10 cellular contexts compared by ENCODE assay signal in the genomic region with DNA sequence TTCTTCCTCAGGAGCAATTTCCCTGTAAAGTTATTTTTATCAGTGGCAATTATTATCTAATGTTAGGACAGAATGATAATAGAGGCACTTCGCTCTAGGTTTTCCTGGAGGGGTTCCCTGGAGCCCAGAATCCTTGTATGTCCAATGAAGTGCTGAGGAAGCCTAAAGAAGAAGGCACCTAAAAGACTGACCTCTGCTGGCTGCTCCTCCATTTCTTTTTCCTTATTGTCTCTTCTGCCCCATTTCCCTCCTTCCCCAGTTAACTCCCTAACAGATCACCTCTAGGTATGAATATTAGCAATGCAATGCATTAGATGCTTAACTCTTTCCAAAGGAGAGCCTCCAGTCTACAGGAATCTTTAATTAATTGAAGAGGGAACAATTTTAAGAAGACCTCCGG.
DNase-seq lines count a peak whose midpoint lies in the region; TF ChIP-seq lines count a peak whose summit lies in the region.
"Had no signal": no experiment of that assay in that cellular context is flagged by ENCODE, and none has a peak within 500 bp of the region (broad histone marks: within the 10 kb centered on the region; RNA-seq: fewer than 3 reads in every experiment).

No MANE protein-coding gene starts in this region.

- H3K18ac ChIP-seq in mesendoderm (ENCODE audit: low read length) = no peak overlapping the region

- no peaks in the 10 kb centered on the region for H3K27me3 Mint-ChIP-seq in activated CD4-positive, alpha-beta memory T cell treated with anti-CD3 and anti-CD28 coated beads, Interleukin-2, amount 10 ng/mL, durations not matched to agents 7 days and 5 days

- H3K9me3 Mint-ChIP-seq in activated CD4-positive, alpha-beta memory T cell treated with anti-CD3 and anti-CD28 coated beads, Interleukin-2, amount 10 ng/mL, durations not matched to agents 7 days and 5 days = no peaks in the 10 kb centered on the region

- no peak overlapping the region for H3K4me2 ChIP-seq in mesendoderm (ENCODE audit: low read length)

- H2BK5ac ChIP-seq in mesendoderm (ENCODE audit: low read length) = no peak overlapping the region

- no peak overlapping the region for H3K4ac ChIP-seq in mesendoderm (ENCODE audit: low read depth, low read length)

- CTCF ChIA-PET in activated CD4-positive, alpha-beta memory T cell treated with anti-CD3 and anti-CD28 coated beads, Interleukin-2, amount 10 ng/mL, durations not matched to agents 7 days and 5 days (lab: Charles Lee) = no interaction called here

- no peak overlapping the region for H4K8ac ChIP-seq in mesendoderm (ENCODE audit: low read depth, low read length)

- no CpG with 5 or more reads among the region's 2 CpGs for WGBS in mesendoderm (ENCODE audit: extremely low coverage, insufficient coverage, low lambda C conversion rate)

- H3K4me3 ChIP-seq in astrocyte of the spinal cord (ENCODE audit: low read depth, low read length) (no peak overlapping the region), mesendoderm (ENCODE audit: low read length) (no peak overlapping the region)

- H3K27ac ChIP-seq in C4-2B (no peak overlapping the region), mesendoderm (ENCODE audit: low read depth, low read length) (no peak overlapping the region)

- H3K79me2 ChIP-seq in mesendoderm (ENCODE audit: control insufficient read depth, insufficient read depth, low read length) = no peaks in the 10 kb centered on the region

- H2AK5ac ChIP-seq in mesendoderm (ENCODE audit: low read length) = no peak overlapping the region

- H3K23ac ChIP-seq in mesendoderm (ENCODE audit: low read length) = no peak overlapping the region

- no peak overlapping the region for H3K4me3 Mint-ChIP-seq in activated CD4-positive, alpha-beta memory T cell treated with anti-CD3 and anti-CD28 coated beads, Interleukin-2, amount 10 ng/mL, durations not matched to agents 7 days and 5 days

- TF ChIP-seq EP300 in Ishikawa (IDR thresholded peaks at IDR 0.05; ENCODE audit: borderline replicate concordance) = no peak

- H2BK120ac ChIP-seq in mesendoderm (ENCODE audit: low read depth, low read length) = no peak overlapping the region

- no peak overlapping the region for H3K56ac ChIP-seq in mesendoderm (ENCODE audit: low read length)

- no peak overlapping the region for H2BK15ac ChIP-seq in mesendoderm (replicated peaks; ENCODE audit: low read depth)

- peak; percentile 40 for TF ChIP-seq CTCF in C4-2B (conservative IDR thresholded peaks at IDR 0.05)
- peak; percentile 51 for TF ChIP-seq CTCF in astrocyte of the spinal cord (IDR thresholded peaks at IDR 0.05; ENCODE audit: low read depth, low read length)

- no peaks in the 10 kb centered on the region for H3K27me3 ChIP-seq in mesendoderm (ENCODE audit: insufficient read depth, low read length, poor library complexity)

- H3K4me1 Mint-ChIP-seq in activated CD4-positive, alpha-beta memory T cell treated with anti-CD3 and anti-CD28 coated beads, Interleukin-2, amount 10 ng/mL, durations not matched to agents 7 days and 5 days = no peaks in the 10 kb centered on the region

- DNase-seq in astrocyte of the spinal cord (ENCODE audit: low read depth, low spot score) = peak; percentile 8
- DNase-seq in mesendoderm = peak; percentile 47
- no peak for DNase-seq in activated CD4-positive, alpha-beta memory T cell treated with anti-CD3 and anti-CD28 coated beads, Interleukin-2, amount 10 ng/mL, durations not matched to agents 7 days and 5 days
- no peak for DNase-seq in stimulated activated CD4-positive, alpha-beta T cell treated with anti-CD3 and anti-CD28 coated beads, Interleukin-2, amount 100 ng/mL, for 24 hours
- no peak for DNase-seq in NCI-H1417 treated with DMSO at 0.1 percent for 48 hours (lab: John Stamatoyannopoulos, UW)
- DNase-seq: activated CD8-positive, alpha-beta memory T cell treated with anti-CD3 and anti-CD28 coated beads, Interleukin-2, amount 50 U/mL, for 4 hours; NCI-H2171 treated with DMSO at 0.1 percent for 48 hours; stimulated activated CD4-positive, alpha-beta T cell treated with anti-CD3 and anti-CD28 coated beads, Interleukin-4, amount 100 ng/mL, for 4 hours had no signal

- no peaks in the 10 kb centered on the region for H3K36me3 Mint-ChIP-seq in activated CD4-positive, alpha-beta memory T cell treated with anti-CD3 and anti-CD28 coated beads, Interleukin-2, amount 10 ng/mL, durations not matched to agents 7 days and 5 days (ENCODE audit: low read depth)

- in situ Hi-C loops in astrocyte of the spinal cord (cut with HindIII; ENCODE audit: low sequenced_read_pairs) = no loop called here

- H3K4me1 ChIP-seq in mesendoderm (ENCODE audit: control insufficient read depth, low read depth, low read length) = no peaks in the 10 kb centered on the region

- no peaks in the 10 kb centered on the region for H3K36me3 ChIP-seq in mesendoderm (ENCODE audit: control insufficient read depth, insufficient read depth, low read length)

- H3K27ac Mint-ChIP-seq in activated CD4-positive, alpha-beta memory T cell treated with anti-CD3 and anti-CD28 coated beads, Interleukin-2, amount 10 ng/mL, durations not matched to agents 7 days and 5 days = no peak overlapping the region

- H3K9ac ChIP-seq in mesendoderm (ENCODE audit: low read length) = no peak overlapping the region

- POLR2A ChIA-PET in activated CD4-positive, alpha-beta memory T cell treated with anti-CD3 and anti-CD28 coated beads, Interleukin-2, amount 10 ng/mL, durations not matched to agents 7 days and 5 days (lab: Charles Lee) = no interaction called here

- TF ChIP-seq RAD21 in Ishikawa (IDR thresholded peaks at IDR 0.05; ENCODE audit: low read depth) = peak; percentile 27; the same call in 1 of the 2 replicates

- no peak overlapping the region for H4K5ac ChIP-seq in mesendoderm (ENCODE audit: low read length)

- no peaks in the 10 kb centered on the region for H3K79me1 ChIP-seq in mesendoderm (ENCODE audit: low read length)

TF ChIP-seq in Ishikawa, 13 proteins besides CTCF, POLR2A, EP300 and RAD21:
- TF ChIP-seq FOXM1 (IDR thresholded peaks at IDR 0.05; ENCODE audit: borderline replicate concordance, low read depth) (no peak), TAF1 (IDR thresholded peaks at IDR 0.05; ENCODE audit: low read depth) (no peak), NFIC (IDR thresholded peaks at IDR 0.05) (no peak), TEAD4 (IDR thresholded peaks at IDR 0.05) (no peak), ZBTB7A (IDR thresholded peaks at IDR 0.05; ENCODE audit: low read depth) (no peak), EGR1 (IDR thresholded peaks at IDR 0.05) (no peak), TCF12 (IDR thresholded peaks at IDR 0.05; ENCODE audit: low read depth) (no peak), YY1 (IDR thresholded peaks at IDR 0.05; ENCODE audit: low read depth) (no peak), CEBPB (IDR thresholded peaks at IDR 0.05) (no peak), CREB1 (IDR thresholded peaks at IDR 0.05; ENCODE audit: low read depth) (no peak)
- TF ChIP-seq, protein P1, sequence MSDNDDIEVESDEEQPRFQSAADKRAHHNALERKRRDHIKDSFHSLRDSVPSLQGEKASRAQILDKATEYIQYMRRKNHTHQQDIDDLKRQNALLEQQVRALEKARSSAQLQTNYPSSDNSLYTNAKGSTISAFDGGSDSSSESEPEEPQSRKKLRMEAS (IDR thresholded peaks at IDR 0.05) = no peak
- TF ChIP-seq, protein P2, sequence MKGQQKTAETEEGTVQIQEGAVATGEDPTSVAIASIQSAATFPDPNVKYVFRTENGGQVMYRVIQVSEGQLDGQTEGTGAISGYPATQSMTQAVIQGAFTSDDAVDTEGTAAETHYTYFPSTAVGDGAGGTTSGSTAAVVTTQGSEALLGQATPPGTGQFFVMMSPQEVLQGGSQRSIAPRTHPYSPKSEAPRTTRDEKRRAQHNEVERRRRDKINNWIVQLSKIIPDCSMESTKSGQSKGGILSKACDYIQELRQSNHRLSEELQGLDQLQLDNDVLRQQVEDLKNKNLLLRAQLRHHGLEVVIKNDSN (IDR thresholded peaks at IDR 0.05) = no peak
- TF ChIP-seq, protein P3, sequence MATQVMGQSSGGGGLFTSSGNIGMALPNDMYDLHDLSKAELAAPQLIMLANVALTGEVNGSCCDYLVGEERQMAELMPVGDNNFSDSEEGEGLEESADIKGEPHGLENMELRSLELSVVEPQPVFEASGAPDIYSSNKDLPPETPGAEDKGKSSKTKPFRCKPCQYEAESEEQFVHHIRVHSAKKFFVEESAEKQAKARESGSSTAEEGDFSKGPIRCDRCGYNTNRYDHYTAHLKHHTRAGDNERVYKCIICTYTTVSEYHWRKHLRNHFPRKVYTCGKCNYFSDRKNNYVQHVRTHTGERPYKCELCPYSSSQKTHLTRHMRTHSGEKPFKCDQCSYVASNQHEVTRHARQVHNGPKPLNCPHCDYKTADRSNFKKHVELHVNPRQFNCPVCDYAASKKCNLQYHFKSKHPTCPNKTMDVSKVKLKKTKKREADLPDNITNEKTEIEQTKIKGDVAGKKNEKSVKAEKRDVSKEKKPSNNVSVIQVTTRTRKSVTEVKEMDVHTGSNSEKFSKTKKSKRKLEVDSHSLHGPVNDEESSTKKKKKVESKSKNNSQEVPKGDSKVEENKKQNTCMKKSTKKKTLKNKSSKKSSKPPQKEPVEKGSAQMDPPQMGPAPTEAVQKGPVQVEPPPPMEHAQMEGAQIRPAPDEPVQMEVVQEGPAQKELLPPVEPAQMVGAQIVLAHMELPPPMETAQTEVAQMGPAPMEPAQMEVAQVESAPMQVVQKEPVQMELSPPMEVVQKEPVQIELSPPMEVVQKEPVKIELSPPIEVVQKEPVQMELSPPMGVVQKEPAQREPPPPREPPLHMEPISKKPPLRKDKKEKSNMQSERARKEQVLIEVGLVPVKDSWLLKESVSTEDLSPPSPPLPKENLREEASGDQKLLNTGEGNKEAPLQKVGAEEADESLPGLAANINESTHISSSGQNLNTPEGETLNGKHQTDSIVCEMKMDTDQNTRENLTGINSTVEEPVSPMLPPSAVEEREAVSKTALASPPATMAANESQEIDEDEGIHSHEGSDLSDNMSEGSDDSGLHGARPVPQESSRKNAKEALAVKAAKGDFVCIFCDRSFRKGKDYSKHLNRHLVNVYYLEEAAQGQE (IDR thresholded peaks at IDR 0.05; ENCODE audit: low read depth) = no peak

Comparison
In these comparisons a context has a peak if more than half of its experiments do, and no peak if none do; other contexts are left out.
1. DNase-seq: peak in astrocyte of the spinal cord (single experiment) and mesendoderm (single experiment); none in activated CD4-positive, alpha-beta memory T cell treated with anti-CD3 and anti-CD28 coated beads, Interleukin-2, amount 10 ng/mL, durations not matched to agents 7 days and 5 days (single experiment), stimulated activated CD4-positive, alpha-beta T cell treated with anti-CD3 and anti-CD28 coated beads, Interleukin-2, amount 100 ng/mL, for 24 hours (0 of 2) and NCI-H1417 treated with DMSO at 0.1 percent for 48 hours (single experiment).